In genomic region chr4:48779998-48780866, GRCh38 we compare ENCODE assay signal across 1 cellular context.
TF ChIP-seq lines count a peak whose summit lies in the region.

TSS of gene FRYL (minus strand) at chr4:48780279. CDS start at chr4:48634410, 145,869 bp downstream.

TF ChIP-seq in K562, 482 proteins besides CTCF, POLR2A, EP300 and RAD21 (continued from another document):
- no peak for TF ChIP-seq NFE2 (IDR thresholded peaks at IDR 0.05; ENCODE audit: low read depth)
- no peak for TF ChIP-seq XRCC4 (IDR thresholded peaks at IDR 0.05; ENCODE audit: extremely low read depth, insufficient read depth, insufficient read length)
- TF ChIP-seq CSDE1 (IDR thresholded peaks at IDR 0.05), result no peak
- peak; percentile 91 for TF ChIP-seq SP2 (IDR thresholded peaks at IDR 0.05; ENCODE audit: extremely low read depth, low read depth, low read length, poor library complexity, severe bottlenecking)
- TF ChIP-seq NEUROD1 (IDR thresholded peaks at IDR 0.05; ENCODE audit: borderline replicate concordance, low read depth, low read length, partially characterized antibody), result peak; percentile 94
- no peak for TF ChIP-seq GTF2E2 (tag; IDR thresholded peaks at IDR 0.05)
- no peak for TF ChIP-seq THRAP3 (IDR thresholded peaks at IDR 0.05; ENCODE audit: borderline replicate concordance)
- TF ChIP-seq MTA2 (IDR thresholded peaks at IDR 0.05; ENCODE audit: low read depth), result no peak
- TF ChIP-seq TBL1XR1 (IDR thresholded peaks at IDR 0.05; ENCODE audit: low read length in 2 of 2), result 0 out of 4 replicates have a peak, but pooled peaks of 1 of the 2 experiments have one; percentile 21
- TF ChIP-seq PRDM10 (IDR thresholded peaks at IDR 0.05; ENCODE audit: partially characterized antibody), result peak; percentile 40
- no peak for TF ChIP-seq EHMT2 (IDR thresholded peaks at IDR 0.05)
- no peak for TF ChIP-seq ZNF436 (CRISPR knock-in tag; IDR thresholded peaks at IDR 0.05)
- TF ChIP-seq, protein P1, sequence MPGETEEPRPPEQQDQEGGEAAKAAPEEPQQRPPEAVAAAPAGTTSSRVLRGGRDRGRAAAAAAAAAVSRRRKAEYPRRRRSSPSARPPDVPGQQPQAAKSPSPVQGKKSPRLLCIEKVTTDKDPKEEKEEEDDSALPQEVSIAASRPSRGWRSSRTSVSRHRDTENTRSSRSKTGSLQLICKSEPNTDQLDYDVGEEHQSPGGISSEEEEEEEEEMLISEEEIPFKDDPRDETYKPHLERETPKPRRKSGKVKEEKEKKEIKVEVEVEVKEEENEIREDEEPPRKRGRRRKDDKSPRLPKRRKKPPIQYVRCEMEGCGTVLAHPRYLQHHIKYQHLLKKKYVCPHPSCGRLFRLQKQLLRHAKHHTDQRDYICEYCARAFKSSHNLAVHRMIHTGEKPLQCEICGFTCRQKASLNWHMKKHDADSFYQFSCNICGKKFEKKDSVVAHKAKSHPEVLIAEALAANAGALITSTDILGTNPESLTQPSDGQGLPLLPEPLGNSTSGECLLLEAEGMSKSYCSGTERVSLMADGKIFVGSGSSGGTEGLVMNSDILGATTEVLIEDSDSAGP (CRISPR knock-in tag; IDR thresholded peaks at IDR 0.05), result peak; percentile 95
- 0 out of 2 replicates have a peak, but pooled peaks have one; percentile 15 for TF ChIP-seq MTA3 (IDR thresholded peaks at IDR 0.05; ENCODE audit: borderline replicate concordance)
- no peak for TF ChIP-seq ZNF133 (CRISPR knock-in tag; IDR thresholded peaks at IDR 0.05)
- no peak for TF ChIP-seq RERE (CRISPR knock-in tag; IDR thresholded peaks at IDR 0.05; ENCODE audit: borderline replicate concordance)
- peak; percentile 46; the same call in 1 of the 2 replicates for TF ChIP-seq CREB1 (IDR thresholded peaks at IDR 0.05)
- TF ChIP-seq CREB1 (CRISPR knock-in tag; IDR thresholded peaks at IDR 0.05), result 0 out of 2 replicates have a peak, but pooled peaks have one; percentile 19
- TF ChIP-seq, protein P2, sequence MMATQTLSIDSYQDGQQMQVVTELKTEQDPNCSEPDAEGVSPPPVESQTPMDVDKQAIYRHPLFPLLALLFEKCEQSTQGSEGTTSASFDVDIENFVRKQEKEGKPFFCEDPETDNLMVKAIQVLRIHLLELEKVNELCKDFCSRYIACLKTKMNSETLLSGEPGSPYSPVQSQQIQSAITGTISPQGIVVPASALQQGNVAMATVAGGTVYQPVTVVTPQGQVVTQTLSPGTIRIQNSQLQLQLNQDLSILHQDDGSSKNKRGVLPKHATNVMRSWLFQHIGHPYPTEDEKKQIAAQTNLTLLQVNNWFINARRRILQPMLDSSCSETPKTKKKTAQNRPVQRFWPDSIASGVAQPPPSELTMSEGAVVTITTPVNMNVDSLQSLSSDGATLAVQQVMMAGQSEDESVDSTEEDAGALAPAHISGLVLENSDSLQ (IDR thresholded peaks at IDR 0.05), result peak; percentile 100
- 0 out of 2 replicates have a peak, but pooled peaks have one; percentile 5 for TF ChIP-seq GATAD2A (IDR thresholded peaks at IDR 0.05)
- no peak for TF ChIP-seq ZNF518B (CRISPR knock-in tag; IDR thresholded peaks at IDR 0.05)
- TF ChIP-seq, protein P3, sequence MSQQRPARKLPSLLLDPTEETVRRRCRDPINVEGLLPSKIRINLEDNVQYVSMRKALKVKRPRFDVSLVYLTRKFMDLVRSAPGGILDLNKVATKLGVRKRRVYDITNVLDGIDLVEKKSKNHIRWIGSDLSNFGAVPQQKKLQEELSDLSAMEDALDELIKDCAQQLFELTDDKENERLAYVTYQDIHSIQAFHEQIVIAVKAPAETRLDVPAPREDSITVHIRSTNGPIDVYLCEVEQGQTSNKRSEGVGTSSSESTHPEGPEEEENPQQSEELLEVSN (IDR thresholded peaks at IDR 0.05; ENCODE audit: borderline replicate concordance in 1 of 2, extremely low read depth in 1 of 2, insufficient read depth in 1 of 2, insufficient read length in 1 of 2, low read depth in 1 of 2, low read length in 1 of 2, poor library complexity in 1 of 2, severe bottlenecking in 1 of 2), result peak in 1 of 2 experiments; percentile 18
- TF ChIP-seq, protein P4, sequence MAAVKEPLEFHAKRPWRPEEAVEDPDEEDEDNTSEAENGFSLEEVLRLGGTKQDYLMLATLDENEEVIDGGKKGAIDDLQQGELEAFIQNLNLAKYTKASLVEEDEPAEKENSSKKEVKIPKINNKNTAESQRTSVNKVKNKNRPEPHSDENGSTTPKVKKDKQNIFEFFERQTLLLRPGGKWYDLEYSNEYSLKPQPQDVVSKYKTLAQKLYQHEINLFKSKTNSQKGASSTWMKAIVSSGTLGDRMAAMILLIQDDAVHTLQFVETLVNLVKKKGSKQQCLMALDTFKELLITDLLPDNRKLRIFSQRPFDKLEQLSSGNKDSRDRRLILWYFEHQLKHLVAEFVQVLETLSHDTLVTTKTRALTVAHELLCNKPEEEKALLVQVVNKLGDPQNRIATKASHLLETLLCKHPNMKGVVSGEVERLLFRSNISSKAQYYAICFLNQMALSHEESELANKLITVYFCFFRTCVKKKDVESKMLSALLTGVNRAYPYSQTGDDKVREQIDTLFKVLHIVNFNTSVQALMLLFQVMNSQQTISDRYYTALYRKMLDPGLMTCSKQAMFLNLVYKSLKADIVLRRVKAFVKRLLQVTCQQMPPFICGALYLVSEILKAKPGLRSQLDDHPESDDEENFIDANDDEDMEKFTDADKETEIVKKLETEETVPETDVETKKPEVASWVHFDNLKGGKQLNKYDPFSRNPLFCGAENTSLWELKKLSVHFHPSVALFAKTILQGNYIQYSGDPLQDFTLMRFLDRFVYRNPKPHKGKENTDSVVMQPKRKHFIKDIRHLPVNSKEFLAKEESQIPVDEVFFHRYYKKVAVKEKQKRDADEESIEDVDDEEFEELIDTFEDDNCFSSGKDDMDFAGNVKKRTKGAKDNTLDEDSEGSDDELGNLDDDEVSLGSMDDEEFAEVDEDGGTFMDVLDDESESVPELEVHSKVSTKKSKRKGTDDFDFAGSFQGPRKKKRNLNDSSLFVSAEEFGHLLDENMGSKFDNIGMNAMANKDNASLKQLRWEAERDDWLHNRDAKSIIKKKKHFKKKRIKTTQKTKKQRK (IDR thresholded peaks at IDR 0.05; ENCODE audit: borderline replicate concordance, low read depth, low read length), result peak; percentile 97
- peak; percentile 5; the same call in 1 of the 2 replicates for TF ChIP-seq RB1 (IDR thresholded peaks at IDR 0.05; ENCODE audit: low read depth)
- no peak for TF ChIP-seq PHF20 (IDR thresholded peaks at IDR 0.05; ENCODE audit: partially characterized antibody)
